ENCODE assay signal across 18 cellular contexts in the genomic region with DNA sequence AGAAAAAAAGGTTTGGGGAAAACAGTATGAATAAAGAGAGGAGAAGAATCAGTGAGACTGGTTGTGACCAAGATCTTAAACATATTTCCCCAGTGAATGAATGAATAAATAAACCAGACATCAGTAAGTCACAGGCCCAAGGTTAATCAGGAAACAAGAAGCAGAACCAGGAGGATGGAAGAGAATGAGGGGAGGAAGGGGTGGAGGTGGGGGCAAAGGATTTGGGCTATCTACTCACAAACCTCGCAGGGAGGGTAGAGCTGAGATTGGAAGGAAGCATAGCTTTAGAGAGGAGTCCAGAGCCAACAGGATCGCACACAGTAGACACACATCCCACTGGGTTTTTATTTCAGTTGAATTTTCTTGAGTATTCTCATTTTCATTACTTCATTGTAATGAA. TPM values are rescaled to one million over a fixed set of nuclear protein-coding genes. Genes with fewer than 3 reads are reported as not detected.
A peak's percentile ranks its signal among the peaks of the same experiment; 100 is the strongest.
DNase-seq lines count a peak whose midpoint lies in the region; ATAC-seq and TF ChIP-seq lines count a peak whose summit lies in the region.
"Had no signal": no experiment of that assay in that cellular context is flagged by ENCODE, and none has a peak within 500 bp of the region (broad histone marks: within the 10 kb centered on the region; RNA-seq: fewer than 3 reads in every experiment).

No MANE protein-coding gene starts in this region.

- no peaks in the 10 kb centered on the region for H3K27me3 ChIP-seq in CD8-positive, alpha-beta T cell (ENCODE audit: insufficient read depth, low read length)
- H3K27me3 ChIP-seq in neutrophil: no peaks in the 10 kb centered on the region

- H3K9me3 ChIP-seq in CD8-positive, alpha-beta T cell (ENCODE audit: low read length): no peaks in the 10 kb centered on the region
- H3K9me3 ChIP-seq in T-helper 17 cell (ENCODE audit: control insufficient read depth, low read length, poor library complexity, severe bottlenecking) (no peaks in the 10 kb centered on the region), neutrophil (no peaks in the 10 kb centered on the region)
- H3K9me3 ChIP-seq: A549 had no signal

- H3K36me3 Mint-ChIP-seq in activated T-cell treated with anti-CD3 and anti-CD28 coated beads, Interleukin-2, amount 50 U/mL, for 24 hours (ENCODE audit: low read depth): peaks cover 63% of the 10 kb centered on the region
- H3K36me3 Mint-ChIP-seq in CD8-positive, alpha-beta T cell: peaks cover 76% of the 10 kb centered on the region
- peaks cover 15% of the 10 kb centered on the region for H3K36me3 Mint-ChIP-seq in T-helper 17 cell (ENCODE audit: low read depth)

- no peaks in the 10 kb centered on the region for H3K4me1 ChIP-seq in CD8-positive, alpha-beta T cell (ENCODE audit: insufficient read depth, low read length)
- no peaks in the 10 kb centered on the region for H3K4me1 ChIP-seq in neutrophil (ENCODE audit: control insufficient read depth in 1 of 2, insufficient read depth in 1 of 2, low read depth in 1 of 2, low read length in 1 of 2)

- peaks cover 53% of the 10 kb centered on the region for H3K36me3 ChIP-seq in CD8-positive, alpha-beta T cell (ENCODE audit: insufficient read depth, low read length)
- H3K36me3 ChIP-seq in neutrophil: peaks cover 99% of the 10 kb centered on the region

- H3K4me3 ChIP-seq in CD8-positive, alpha-beta T cell (ENCODE audit: low read depth, low read length): no peak overlapping the region
- no peak overlapping the region for H3K4me3 ChIP-seq in neutrophil (ENCODE audit: low read depth in 1 of 2, low read length in 1 of 2)
- H3K4me3 ChIP-seq: A549, PC-9 had no signal

- CTCF ChIA-PET in CD8-positive, alpha-beta T cell (lab: Charles Lee): interaction anchor here (0.6 kb wide), 1 partner anchor 42 kb away, joined by 4 read pairs; no protein-coding TSS in a partner anchor

- no peak for ATAC-seq in CD8-positive, alpha-beta T cell
- no peak for ATAC-seq in T-helper 17 cell
- ATAC-seq in HG03280 (IDR thresholded peaks at IDR 0.05; ENCODE audit: unreplicated experiment): no peak
- ATAC-seq in GM19463 (IDR thresholded peaks at IDR 0.05; ENCODE audit: unreplicated experiment): no peak

- no peak for DNase-seq in activated T-cell treated with anti-CD3 and anti-CD28 coated beads, Interleukin-2, amount 50 U/mL, for 24 hours
- DNase-seq in activated T-cell treated with anti-CD3 and anti-CD28 coated beads for 4 hours: no peak
- no peak for DNase-seq in CD8-positive, alpha-beta T cell
- DNase-seq in T-helper 17 cell: no peak
- DNase-seq: DND-41, GDM1, NCI-H1105 treated with DMSO at 0.1 percent for 48 hours, NCI-H187, NCI-H446 treated with DMSO at 0.1 percent for 48 hours, NCI-H748 treated with DMSO at 0.1 percent for 48 hours, PC-9 had no signal

- POLR2A ChIA-PET in CD8-positive, alpha-beta T cell (lab: Charles Lee): no interaction called here

- H3K27me3 Mint-ChIP-seq in activated T-cell treated with anti-CD3 and anti-CD28 coated beads, Interleukin-2, amount 50 U/mL, for 24 hours: no peaks in the 10 kb centered on the region
- H3K27me3 Mint-ChIP-seq in CD8-positive, alpha-beta T cell (ENCODE audit: low read depth): no peaks in the 10 kb centered on the region
- H3K27me3 Mint-ChIP-seq in T-helper 17 cell: no peaks in the 10 kb centered on the region

- TF ChIP-seq CTCF in CD8-positive, alpha-beta T cell (IDR thresholded peaks at IDR 0.05): no peak
- TF ChIP-seq CTCF in neutrophil (IDR thresholded peaks at IDR 0.05): no peak

- H3K4me1 Mint-ChIP-seq in activated T-cell treated with anti-CD3 and anti-CD28 coated beads, Interleukin-2, amount 50 U/mL, for 24 hours (ENCODE audit: low read depth): peaks cover 55% of the 10 kb centered on the region
- peaks cover 17% of the 10 kb centered on the region for H3K4me1 Mint-ChIP-seq in CD8-positive, alpha-beta T cell (ENCODE audit: low read depth)
- H3K4me1 Mint-ChIP-seq in T-helper 17 cell: peaks cover 14% of the 10 kb centered on the region

- no peak overlapping the region for H3K4me3 Mint-ChIP-seq in activated T-cell treated with anti-CD3 and anti-CD28 coated beads, Interleukin-2, amount 50 U/mL, for 24 hours
- no peak overlapping the region for H3K4me3 Mint-ChIP-seq in CD8-positive, alpha-beta T cell
- H3K4me3 Mint-ChIP-seq in T-helper 17 cell: no peak overlapping the region

- H3K27ac ChIP-seq in CD8-positive, alpha-beta T cell (ENCODE audit: low read depth, low read length): no peak overlapping the region
- peak overlapping the region; percentile 4 for H3K27ac ChIP-seq in neutrophil
- H3K27ac ChIP-seq: C4-2B, HL-60, KMS-11, PC-9 had no signal

- no peaks in the 10 kb centered on the region for H3K9me3 Mint-ChIP-seq in activated T-cell treated with anti-CD3 and anti-CD28 coated beads, Interleukin-2, amount 50 U/mL, for 24 hours
- no peaks in the 10 kb centered on the region for H3K9me3 Mint-ChIP-seq in CD8-positive, alpha-beta T cell

- peak overlapping the region; percentile 88 for H3K27ac Mint-ChIP-seq in activated T-cell treated with anti-CD3 and anti-CD28 coated beads, Interleukin-2, amount 50 U/mL, for 24 hours
- H3K27ac Mint-ChIP-seq in CD8-positive, alpha-beta T cell: peak overlapping the region; percentile 70
- peak overlapping the region; percentile 86 for H3K27ac Mint-ChIP-seq in T-helper 17 cell

- intact Hi-C loops in CD8-positive, alpha-beta T cell (cut with DNase I, micrococcal nuclease): loop anchor here in 1 of 2 experiments (1.0 to 2.0 kb wide), 2 partner anchors 12 to 15 kb away; no protein-coding TSS in a partner anchor

RNA-seq across cellular contexts. Expression of gene RICTOR, which starts 47.7 kb away (rescaled TPM):
- 100 to 1,000 TPM; 116 to 128 TPM for total RNA-seq in CD8-positive, alpha-beta T cell
- total RNA-seq in T-helper 17 cell: 10 to 100 TPM; 84.8 to 88.8 TPM
